ENCODE assay signal across 18 cellular contexts in genomic region chrX:20968996-20969395, GRCh38.
DNase-seq lines count a peak whose midpoint lies in the region; ATAC-seq and TF ChIP-seq lines count a peak whose summit lies in the region.
"Had no signal": no experiment of that assay in that cellular context is flagged by ENCODE, and none has a peak within 500 bp of the region (broad histone marks: within the 10 kb centered on the region; RNA-seq: fewer than 3 reads in every experiment).

No MANE protein-coding gene starts in this region.

- intact Hi-C loops in left colon (cut with DNase I, micrococcal nuclease) = no loop called here
- intact Hi-C loops in ovary (cut with DNase I) = loop anchor here in 1 of 4 donors (5.0 kb wide), 1 partner anchor 1272 kb away; no protein-coding TSS in a partner anchor

- TF ChIP-seq EP300 in ovary (IDR thresholded peaks at IDR 0.05) = no peak

- no peak overlapping the region for H3K27ac ChIP-seq in ovary

- no peak for TF ChIP-seq CTCF in ovary (IDR thresholded peaks at IDR 0.05)

- in situ Hi-C loops in ACHN (cut with HindIII; ENCODE audit: low pct_ligation_motif_present, low pct_unique_long_range_greater_than_20kb, low sequenced_read_pairs) = no loop called here

- no peaks in the 10 kb centered on the region for H3K36me3 ChIP-seq in ovary

- no peak overlapping the region for H3K4me3 ChIP-seq in ovary

- 38 to 50% (median 46%) methylated on average over 2 of the region's 2 CpGs for WGBS in ovary, 3 donors

- TF ChIP-seq POLR2A in ovary (IDR thresholded peaks at IDR 0.05) = no peak

- DNase-seq in ACHN = peak; percentile 9
- peak; percentile 83 for DNase-seq in HT-29 (ENCODE audit: low spot score)
- DNase-seq in amniotic epithelial cell (ENCODE audit: low read depth) = peak; percentile 82
- DNase-seq in left colon = no peak
- DNase-seq in occipital lobe (lab: John Stamatoyannopoulos, UW) = no peak
- DNase-seq in ovary = no peak
- DNase-seq in AG20443 (ENCODE audit: low spot score) = no peak
- DNase-seq: activated B cell treated with CpG ODN at 0.5 μM for 24 hours; CD8-positive, alpha-beta T cell; cerebellar nuclear complex; endodermal cell; left cardiac atrium; NCI-H1105; NCI-H2171 treated with DMSO at 0.1 percent for 48 hours; nucleus accumbens; stimulated activated CD4-positive, alpha-beta T cell treated with anti-CD3 and anti-CD28 coated beads, Interleukin-4, amount 100 ng/mL, for 1 hour had no signal

- no peaks in the 10 kb centered on the region for H3K4me1 ChIP-seq in ovary (ENCODE audit: insufficient read depth)

- no peaks in the 10 kb centered on the region for H3K27me3 ChIP-seq in ovary

- ATAC-seq in left colon (peak; percentile 51), GM18517 (IDR thresholded peaks at IDR 0.05; ENCODE audit: unreplicated experiment) (no peak)
- ATAC-seq: CD8-positive, alpha-beta T cell; left cardiac atrium; Right ventricle myocardium inferior had no signal

- no peaks in the 10 kb centered on the region for H3K9me3 ChIP-seq in ovary

Comparison
In these comparisons a context has a peak if more than half of its experiments do, and no peak if none do; other contexts are left out.
1. DNase-seq: peak in ACHN (single experiment), HT-29 (single experiment) and amniotic epithelial cell (single experiment); none in left colon (0 of 2), occipital lobe (single experiment), ovary (0 of 5) and AG20443 (single experiment).